ENCODE assay signal across 8 cellular contexts in the genomic region with DNA sequence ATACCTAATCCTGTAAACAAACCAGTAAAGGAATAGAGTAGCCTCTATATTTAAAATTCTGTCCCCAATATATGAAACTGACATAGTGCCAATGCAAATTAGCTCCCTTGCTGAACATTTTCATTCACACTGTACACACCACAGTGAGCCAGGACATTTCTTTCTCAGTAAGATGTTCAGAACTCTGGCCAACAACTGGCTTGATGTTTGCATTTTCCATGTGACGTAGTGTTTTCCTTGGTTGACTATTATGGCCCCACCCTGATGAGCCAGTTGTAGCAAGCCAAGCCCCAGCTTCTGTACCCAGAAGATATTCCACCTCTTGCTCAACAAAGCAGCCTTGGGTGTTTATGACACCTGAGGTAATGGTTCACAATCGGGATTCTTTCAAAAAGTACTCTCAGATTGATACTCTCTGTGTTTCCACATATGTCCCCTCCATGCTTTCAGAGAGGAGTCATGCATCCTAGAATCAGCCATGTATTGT. TPM values are rescaled to one million over a fixed set of nuclear protein-coding genes. Genes with fewer than 3 reads are reported as not detected.
DNase-seq lines count a peak whose midpoint lies in the region; ATAC-seq, FAIRE-seq and TF ChIP-seq lines count a peak whose summit lies in the region.

No MANE protein-coding gene starts in this region.

- no peaks in the 10 kb centered on the region for H3K79me2 ChIP-seq in Loucy (ENCODE audit: insufficient read depth, low read length)

- peak; percentile 44 for FAIRE-seq in GM12892 (lab: Jason Lieb, UNC)

- no peak for TF ChIP-seq POLR2A in GM12892 (IDR thresholded peaks at IDR 0.05; ENCODE audit: low read depth, low read length)

- in situ Hi-C loops in KBM-7 (cut with MboI; ENCODE audit: low pct_unique_long_range_greater_than_20kb, low sequenced_read_pairs): no loop called here

- H3K9ac ChIP-seq in Loucy (ENCODE audit: low read depth, low read length, poor library complexity, severe bottlenecking): no peak overlapping the region

- H3K4me1 ChIP-seq in Loucy (ENCODE audit: insufficient read depth, low read length, poor library complexity, severe bottlenecking) (peaks cover 27% of the 10 kb centered on the region), foreskin keratinocyte (peaks cover 43% of the 10 kb centered on the region), SJCRH30 (peaks cover 18% of the 10 kb centered on the region)

- H3K36me3 ChIP-seq in Loucy (ENCODE audit: insufficient read depth, low read length) (no peaks in the 10 kb centered on the region), SJCRH30 (no peaks in the 10 kb centered on the region)

- H3K9me3 ChIP-seq in Loucy (ENCODE audit: insufficient read depth, low read depth, low read length): no peaks in the 10 kb centered on the region
- H3K9me3 ChIP-seq in SJCRH30 (replicated peaks): no peaks in the 10 kb centered on the region

- H3F3A ChIP-seq in Loucy (ENCODE audit: low read depth): no peaks in the 10 kb centered on the region; the same call in 1 of the 2 replicates

- H3K27ac ChIP-seq in foreskin keratinocyte (peak overlapping the region; percentile 99), SJCRH30 (no peak overlapping the region)

- DNase-seq in GM12892 (ENCODE audit: insufficient read length) (no peak), foreskin keratinocyte (peak; percentile 92 to 95), KBM-7 (no peak), SJCRH30 (no peak), NCI-H1417 treated with DMSO at 0.1 percent for 48 hours (lab: John Stamatoyannopoulos, UW) (no peak)
- no peak for DNase-seq in activated CD8-positive, alpha-beta memory T cell treated with anti-CD3 and anti-CD28 coated beads for 24 hours

- no peaks in the 10 kb centered on the region for H3K27me3 ChIP-seq in Loucy (ENCODE audit: insufficient read depth, low read length, poor library complexity, severe bottlenecking)
- H3K27me3 ChIP-seq in foreskin keratinocyte: no peaks in the 10 kb centered on the region
- H3K27me3 ChIP-seq in SJCRH30: no peaks in the 10 kb centered on the region

- H3K4me3 ChIP-seq in Loucy (ENCODE audit: low read length, poor library complexity, severe bottlenecking): no peak overlapping the region
- no peak overlapping the region for H3K4me3 ChIP-seq in SJCRH30

- H4K20me1 ChIP-seq in Loucy (ENCODE audit: insufficient read depth, low read length, poor library complexity, severe bottlenecking): no peaks in the 10 kb centered on the region

- ATAC-seq in GM21717 (IDR thresholded peaks at IDR 0.05; ENCODE audit: unreplicated experiment) (peak; percentile 67), foreskin keratinocyte (peak; percentile 64)

- TF ChIP-seq CTCF in Loucy (conservative IDR thresholded peaks at IDR 0.05; ENCODE audit: low read length) (no peak), foreskin keratinocyte (conservative IDR thresholded peaks at IDR 0.05) (no peak)

- H2AFZ ChIP-seq in Loucy (ENCODE audit: low read length): peak overlapping the region; percentile 72

- no peak overlapping the region for H3K4me2 ChIP-seq in Loucy (ENCODE audit: low read depth, low read length, poor library complexity, severe bottlenecking)

- H3K9me2 ChIP-seq in Loucy (replicated peaks; ENCODE audit: low read depth, low read length): no peaks in the 10 kb centered on the region

RNA-seq across cellular contexts. Expression of a gene that starts 17.7 kb away (rescaled TPM):
- 3.1 TPM for polyA plus RNA-seq in GM12892 (2012; ENCODE audit: missing spikeins)
- 880 and 908 TPM in 2 replicates for total RNA-seq in foreskin keratinocyte
- 712 and 776 TPM in 2 replicates for polyA plus RNA-seq in foreskin keratinocyte
- 28.1 and 34.4 TPM in 2 replicates for total RNA-seq in SJCRH30 (2014; rRNA removed; shearing (Covaris generic))

Comparison
In these comparisons a context has a peak if more than half of its experiments do, and no peak if none do; other contexts are left out.
1. DNase-seq: peak in foreskin keratinocyte (2 of 2); none in GM12892 (single experiment), KBM-7 (single experiment), SJCRH30 (0 of 2), NCI-H1417 treated with DMSO at 0.1 percent for 48 hours (single experiment) and activated CD8-positive, alpha-beta memory T cell treated with anti-CD3 and anti-CD28 coated beads for 24 hours (single experiment).
2. RNA of a gene that starts 17.7 kb away (total RNA-seq): 880 to 908 TPM in foreskin keratinocyte; 28.1 to 34.4 TPM in SJCRH30; every median in the first group is over 10 times any median in the second.